Comparison of ENCODE assay signal across 5 cellular contexts in the genomic region with DNA sequence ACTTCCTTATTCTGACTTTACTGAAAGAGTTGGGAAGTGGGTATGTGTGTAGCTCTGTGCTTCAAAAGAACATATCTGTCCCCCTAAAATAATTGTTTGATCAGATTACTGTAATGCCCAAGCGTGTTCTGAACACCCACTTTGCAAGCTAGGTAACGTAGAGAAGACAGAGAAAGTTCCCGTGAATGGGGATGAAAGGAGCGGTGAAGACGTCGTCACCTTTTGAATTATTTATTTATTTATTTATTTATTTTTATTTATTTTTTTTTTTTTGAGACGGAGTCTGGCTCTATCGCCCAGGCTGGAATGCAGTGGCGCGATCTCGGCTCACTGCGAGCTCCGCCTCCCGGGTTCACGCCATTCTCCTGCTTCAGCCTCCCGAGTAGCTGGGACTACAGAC.
DNase-seq lines count a peak whose midpoint lies in the region; TF ChIP-seq lines count a peak whose summit lies in the region.
"Not testable (repeated sequence)": the region's sequence is repeated elsewhere in the genome, so short reads cannot be mapped to it uniquely, and the experiment has no call there.

No MANE protein-coding gene starts in this region.

- H3K27me3 Mint-ChIP-seq in CD14-positive monocyte (ENCODE audit: low read depth in 3 of 3): not testable (repeated sequence)

- H3K9me3 Mint-ChIP-seq in CD14-positive monocyte: not testable (repeated sequence)

- H3K4me2 ChIP-seq in BLaER1 (peak overlapping the region; percentile 46), Loucy (ENCODE audit: low read depth, low read length, poor library complexity, severe bottlenecking) (peak overlapping the region; percentile 11)

- H3K4me1 ChIP-seq in BLaER1 (peaks cover 19% of the 10 kb centered on the region), Loucy (ENCODE audit: insufficient read depth, low read length, poor library complexity, severe bottlenecking) (peaks cover 78% of the 10 kb centered on the region)

- TF ChIP-seq CTCF in CD14-positive monocyte (IDR thresholded peaks at IDR 0.05); HL-60 (IDR thresholded peaks at IDR 0.05; ENCODE audit: insufficient read depth, low read length); Loucy (conservative IDR thresholded peaks at IDR 0.05; ENCODE audit: low read length): not testable (repeated sequence)

- H2AFZ ChIP-seq in Loucy (ENCODE audit: low read length): not testable (repeated sequence)

- H3K9ac ChIP-seq in BLaER1: not testable (repeated sequence)
- peak overlapping the region; percentile 19 for H3K9ac ChIP-seq in Loucy (ENCODE audit: low read depth, low read length, poor library complexity, severe bottlenecking)

- H3K4me3 Mint-ChIP-seq in CD14-positive monocyte: peak overlapping the region in 1 of 2 donors; percentile 46

- H3K9me3 ChIP-seq in BLaER1; Loucy (ENCODE audit: insufficient read depth, low read depth, low read length): not testable (repeated sequence)

- DNase-seq in CD14-positive monocyte (ENCODE audit: low spot score); HL-60 (ENCODE audit: low read depth in 1 of 2, low spot score in 1 of 2): not testable (repeated sequence)
- peak; percentile 5 for DNase-seq in SKM-1 treated with dmso at 0.1 percent for 144 hours (lab: John Stamatoyannopoulos, UW; ENCODE audit: unreplicated experiment)

- not testable (repeated sequence) for H4K20me1 ChIP-seq in BLaER1; Loucy (ENCODE audit: insufficient read depth, low read length, poor library complexity, severe bottlenecking)

- H3F3A ChIP-seq in Loucy (ENCODE audit: low read depth): peaks cover 12% of the 10 kb centered on the region

- H3K36me3 Mint-ChIP-seq in CD14-positive monocyte: not testable (repeated sequence)

- H3K9me2 ChIP-seq in Loucy (replicated peaks; ENCODE audit: low read depth, low read length): not testable (repeated sequence)

- H3K4me3 ChIP-seq in BLaER1; HL-60 (replicated peaks; ENCODE audit: insufficient read depth, low read length); Loucy (ENCODE audit: low read length, poor library complexity, severe bottlenecking): not testable (repeated sequence)

- not testable (repeated sequence) for H3K27ac ChIP-seq in BLaER1
- H3K27ac ChIP-seq in HL-60 (replicated peaks): peak overlapping the region; percentile 81

- H3K27me3 ChIP-seq in BLaER1; HL-60 (ENCODE audit: insufficient read depth, poor library complexity, severe bottlenecking); Loucy (ENCODE audit: insufficient read depth, low read length, poor library complexity, severe bottlenecking): not testable (repeated sequence)

- peaks cover 48% of the 10 kb centered on the region for H3K4me1 Mint-ChIP-seq in CD14-positive monocyte

- H3K27ac Mint-ChIP-seq in CD14-positive monocyte: peak overlapping the region in 6 of 7 donors; percentile 63 to 91 (median 86)

- not testable (repeated sequence) for H3K36me3 ChIP-seq in BLaER1; Loucy (ENCODE audit: insufficient read depth, low read length)

- not testable (repeated sequence) for H3K79me2 ChIP-seq in Loucy (ENCODE audit: insufficient read depth, low read length)

- intact Hi-C loops in CD14-positive monocyte (cut with micrococcal nuclease): not testable (repeated sequence)
